In the genomic region with DNA sequence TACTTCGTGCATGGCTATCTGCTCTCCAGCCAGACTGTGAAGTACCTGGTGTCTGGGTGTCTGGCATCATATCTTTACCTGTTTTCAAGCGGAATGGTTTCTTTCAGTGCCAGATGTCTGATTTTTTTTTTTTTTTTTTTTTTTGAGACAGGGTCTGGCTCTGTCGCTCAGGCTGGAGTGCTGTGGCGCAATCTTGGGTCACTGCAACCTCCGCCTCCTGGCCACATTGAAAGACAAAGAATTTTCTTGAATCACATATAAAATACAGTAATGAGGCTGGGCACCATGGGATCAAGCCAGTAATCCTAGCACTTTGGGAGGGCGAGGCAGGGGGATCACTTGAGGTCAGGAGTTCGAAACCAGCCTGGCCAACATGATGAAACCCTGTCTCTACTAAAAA, we compare ENCODE assay signal across 33 cellular contexts. TPM values are rescaled to one million over a fixed set of nuclear protein-coding genes. Genes with fewer than 3 reads are reported as not detected.
"Had no signal": no experiment of that assay in that cellular context is flagged by ENCODE, and none has a peak within 500 bp of the region (broad histone marks: within the 10 kb centered on the region; RNA-seq: fewer than 3 reads in every experiment).

No MANE protein-coding gene starts in this region.

- H3K27ac Mint-ChIP-seq: mesothelial cell of epicardium; naive B cell; natural killer cell treated with Interleukin-12 subunit alpha and Interleukin-12 subunit beta and Interleukin-15 and Interleukin-18, amount 100 ng/mL, for 72 hours; stimulated activated memory B cell treated with anti-CD40 and anti-IgM and Interleukin-4, amounts not matched to agents 10 μg/mL and 1 μg/mL and 100 μg/mL, for 72 hours had no signal

- H3K27me3 ChIP-seq: pancreas, sigmoid colon, testis had no signal

- H3K4me3 Mint-ChIP-seq: mesothelial cell of epicardium; natural killer cell treated with Interleukin-12 subunit alpha and Interleukin-12 subunit beta and Interleukin-15 and Interleukin-18, amount 100 ng/mL, for 72 hours; stimulated activated memory B cell treated with anti-CD40 and anti-IgM and Interleukin-4, amounts not matched to agents 10 μg/mL and 1 μg/mL and 100 μg/mL, for 72 hours had no signal

- H3K36me3 ChIP-seq: esophagus squamous epithelium, heart right ventricle, left lung, neutrophil, pancreas, sigmoid colon, tibial artery, upper lobe of left lung had no signal

- H3K27ac ChIP-seq: coronary artery, esophagus squamous epithelium, heart right ventricle, left lung, neutrophil, pancreas, sigmoid colon, testis, tibial artery, upper lobe of left lung had no signal

- H3K4me1 Mint-ChIP-seq: neural crest cell had no signal

- FAIRE-seq: endometrium, islet of Langerhans, pancreas, urothelium cell line had no signal

- DNase-seq: dermis blood vessel endothelial cell; effector memory CD4-positive, alpha-beta T cell; erythroblast; esophagus squamous epithelium; foreskin melanocyte; glutamatergic neuron; heart right ventricle; hippocampal formation; left cardiac atrium; left lung; mesenchymal stem cell; mucosa of descending colon; naive B cell; pancreas; sigmoid colon; stimulated activated CD4-positive, alpha-beta T cell treated with anti-CD3 and anti-CD28 coated beads, Interleukin-2, amount 100 ng/mL, for 24 hours; stimulated activated CD4-positive, alpha-beta T cell treated with anti-CD3 and anti-CD28 coated beads, Interleukin-4, amount 100 ng/mL, for 4 hours; stimulated activated naive CD8-positive, alpha-beta T cell treated with anti-CD3 and anti-CD28 coated beads, Interleukin-15, Interleukin-2, amounts not matched to agents 100 U/mL and 50 U/mL, for 24 hours; substantia nigra; testis; tibial artery; upper lobe of left lung had no signal

- H3K36me3 Mint-ChIP-seq: mesothelial cell of epicardium; naive B cell; natural killer cell treated with Interleukin-12 subunit alpha and Interleukin-12 subunit beta and Interleukin-15 and Interleukin-18, amount 100 ng/mL, for 72 hours; stimulated activated memory B cell treated with anti-CD40 and anti-IgM and Interleukin-4, amounts not matched to agents 10 μg/mL and 1 μg/mL and 100 μg/mL, for 72 hours had no signal

- H3K9me3 ChIP-seq: esophagus squamous epithelium, heart right ventricle, left lung, mucosa of descending colon, neutrophil, pancreas, sigmoid colon, testis, tibial artery, upper lobe of left lung had no signal

- H3K4me3 ChIP-seq: coronary artery, esophagus squamous epithelium, heart right ventricle, left lung, mucosa of descending colon, pancreas, sigmoid colon, testis, tibial artery, upper lobe of left lung had no signal

- ATAC-seq: heart right ventricle; left cardiac atrium; left lung; mucosa of descending colon; natural killer cell treated with Interleukin-12 subunit alpha and Interleukin-12 subunit beta and Interleukin-15 and Interleukin-18, amount 100 ng/mL, for 72 hours; pancreas; stimulated activated memory B cell treated with anti-CD40 and anti-IgM and Interleukin-4, amounts not matched to agents 10 μg/mL and 1 μg/mL and 100 μg/mL, for 72 hours; stimulated activated naive CD8-positive, alpha-beta T cell treated with anti-CD3 and anti-CD28 coated beads, Interleukin-15, Interleukin-2, amounts not matched to agents 100 U/mL and 50 U/mL, for 24 hours had no signal

RNA-seq across cellular contexts. Expression of gene MESP1, which starts 2.8 kb away (rescaled TPM):
- total RNA-seq: mesothelial cell of epicardium had no signal

RNA-seq across cellular contexts. Expression of gene MESP2, which starts 22.3 kb away (rescaled TPM):
- total RNA-seq: dermis blood vessel endothelial cell; lung microvascular endothelial cell; natural killer cell treated with Interleukin-12 subunit alpha and Interleukin-12 subunit beta and Interleukin-15 and Interleukin-18, amount 100 ng/mL, for 72 hours; sigmoid colon; skeletal muscle tissue had no signal
